In genomic region chr9:133151041-133151440, GRCh38 we compare ENCODE assay signal across 20 cellular contexts. TPM values are rescaled to one million over a fixed set of nuclear protein-coding genes. Genes with fewer than 3 reads are reported as not detected.
DNase-seq lines count a peak whose midpoint lies in the region; ATAC-seq, FAIRE-seq and TF ChIP-seq lines count a peak whose summit lies in the region.
"Had no signal": no experiment of that assay in that cellular context is flagged by ENCODE, and none has a peak within 500 bp of the region (broad histone marks: within the 10 kb centered on the region; RNA-seq: fewer than 3 reads in every experiment).

No MANE protein-coding gene starts in this region.

- H3K36me3 ChIP-seq in naive thymus-derived CD4-positive, alpha-beta T cell (ENCODE audit: control insufficient read depth in 2 of 3, insufficient read depth in 3 of 3, low read length in 3 of 3) = no peaks in the 10 kb centered on the region
- H3K36me3 ChIP-seq in spleen = peaks cover 0 to 28% (median 2%) of the 10 kb centered on the region in 6 donors
- H3K36me3 ChIP-seq: ascending aorta, thoracic aorta had no signal

- no peak overlapping the region for H3K4me3 Mint-ChIP-seq in stimulated activated naive CD8-positive, alpha-beta T cell treated with anti-CD3 and anti-CD28 coated beads, Interleukin-15, Interleukin-2, amounts not matched to agents 100 ng/mL and 50 ng/mL, for 24 hours
- H3K4me3 Mint-ChIP-seq in activated CD4-positive, alpha-beta memory T cell treated with anti-CD3 and anti-CD28 coated beads, Interleukin-2, amount 10 ng/mL, durations not matched to agents 7 days and 5 days = peak overlapping the region; percentile 20
- H3K4me3 Mint-ChIP-seq in naive thymus-derived CD4-positive, alpha-beta T cell = peak overlapping the region in 8 of 10 donors; percentile 10 to 83 (median 52)
- H3K4me3 Mint-ChIP-seq: GM23338; T-helper 2 cell treated with Interferon-gamma antibody and Interleukin-4, amounts not matched to agents 5 μg/mL and 100 μg/mL, for 36 hours had no signal

- 91 to 98% (median 94%) methylated on average over 6 of the region's 6 CpGs for WGBS in spleen, 5 donors

- TF ChIP-seq POLR2A in spleen (IDR thresholded peaks at IDR 0.05) = no peak

- H3K9me3 ChIP-seq in naive thymus-derived CD4-positive, alpha-beta T cell (ENCODE audit: control insufficient read depth in 2 of 3, low read length in 3 of 3) = no peaks in the 10 kb centered on the region
- no peaks in the 10 kb centered on the region for H3K9me3 ChIP-seq in spleen
- H3K9me3 ChIP-seq: ascending aorta, thoracic aorta had no signal

- peaks cover 24% of the 10 kb centered on the region for H3K4me1 Mint-ChIP-seq in stimulated activated naive CD8-positive, alpha-beta T cell treated with anti-CD3 and anti-CD28 coated beads, Interleukin-15, Interleukin-2, amounts not matched to agents 100 ng/mL and 50 ng/mL, for 24 hours (ENCODE audit: low read depth)
- peaks cover 22% of the 10 kb centered on the region for H3K4me1 Mint-ChIP-seq in activated CD4-positive, alpha-beta memory T cell treated with anti-CD3 and anti-CD28 coated beads, Interleukin-2, amount 10 ng/mL, durations not matched to agents 7 days and 5 days
- peaks cover 10 to 30% (median 20%) of the 10 kb centered on the region in 7 donors for H3K4me1 Mint-ChIP-seq in naive thymus-derived CD4-positive, alpha-beta T cell

- H3K27ac Mint-ChIP-seq in stimulated activated naive CD8-positive, alpha-beta T cell treated with anti-CD3 and anti-CD28 coated beads, Interleukin-15, Interleukin-2, amounts not matched to agents 100 ng/mL and 50 ng/mL, for 24 hours = peak overlapping the region; percentile 61
- H3K27ac Mint-ChIP-seq in activated CD4-positive, alpha-beta memory T cell treated with anti-CD3 and anti-CD28 coated beads, Interleukin-2, amount 10 ng/mL, durations not matched to agents 7 days and 5 days = no peak overlapping the region
- H3K27ac Mint-ChIP-seq in naive thymus-derived CD4-positive, alpha-beta T cell = peak overlapping the region in 7 of 9 donors; percentile 23 to 90 (median 69)
- H3K27ac Mint-ChIP-seq: GM23338 had no signal

- H3K27me3 Mint-ChIP-seq in stimulated activated naive CD8-positive, alpha-beta T cell treated with anti-CD3 and anti-CD28 coated beads, Interleukin-15, Interleukin-2, amounts not matched to agents 100 ng/mL and 50 ng/mL, for 24 hours = no peaks in the 10 kb centered on the region
- H3K27me3 Mint-ChIP-seq in activated CD4-positive, alpha-beta memory T cell treated with anti-CD3 and anti-CD28 coated beads, Interleukin-2, amount 10 ng/mL, durations not matched to agents 7 days and 5 days = no peaks in the 10 kb centered on the region
- no peaks in the 10 kb centered on the region for H3K27me3 Mint-ChIP-seq in naive thymus-derived CD4-positive, alpha-beta T cell

- intact Hi-C loops in naive thymus-derived CD4-positive, alpha-beta T cell (cut with micrococcal nuclease) = no loop called here
- intact Hi-C loops in spleen (cut with DNase I; ENCODE audit: low total_unique reads) = no loop called here

- DNase-seq in stimulated activated naive CD8-positive, alpha-beta T cell treated with anti-CD3 and anti-CD28 coated beads, Interleukin-15, Interleukin-2, amounts not matched to agents 100 U/mL and 50 U/mL, for 24 hours = no peak
- no peak for DNase-seq in activated CD4-positive, alpha-beta memory T cell treated with anti-CD3 and anti-CD28 coated beads, Interleukin-2, amount 10 ng/mL, durations not matched to agents 7 days and 5 days
- no peak for DNase-seq in naive thymus-derived CD4-positive, alpha-beta T cell
- DNase-seq in spleen (no peak), D721Med (ENCODE audit: insufficient read length, low spot score) (no peak), NCI-H1694 treated with DMSO at 0.1 percent for 48 hours (lab: John Stamatoyannopoulos, UW) (no peak)
- DNase-seq: activated CD4-positive, CD25-positive, alpha-beta regulatory T cell treated with anti-CD3 and anti-CD28 coated beads, Interleukin-2, amount 50 U/mL, for 72 hours; DMS79; NCI-H1930; NCI-H446; SHP77; stimulated activated CD4-positive, alpha-beta T cell treated with anti-CD3 and anti-CD28 coated beads, Interleukin-4, amount 100 ng/mL, for 1 hour had no signal

- H3K27me3 ChIP-seq in naive thymus-derived CD4-positive, alpha-beta T cell (ENCODE audit: control insufficient read depth in 2 of 2, insufficient read depth in 2 of 2, low read length in 2 of 2) = no peaks in the 10 kb centered on the region
- H3K27me3 ChIP-seq in spleen (replicated peaks in 1 of 7) = no peaks in the 10 kb centered on the region
- H3K27me3 ChIP-seq: ascending aorta had no signal

- no peak for ATAC-seq in stimulated activated naive CD8-positive, alpha-beta T cell treated with anti-CD3 and anti-CD28 coated beads, Interleukin-15, Interleukin-2, amounts not matched to agents 100 U/mL and 50 U/mL, for 24 hours
- ATAC-seq in naive thymus-derived CD4-positive, alpha-beta T cell = no peak
- no peak for ATAC-seq in HG03378 (IDR thresholded peaks at IDR 0.05; ENCODE audit: unreplicated experiment)
- ATAC-seq: GM23338 had no signal

- H3K4me1 ChIP-seq in naive thymus-derived CD4-positive, alpha-beta T cell (ENCODE audit: control insufficient read depth in 2 of 2, insufficient read depth in 2 of 2, low read length in 2 of 2) = peaks cover 19% of the 10 kb centered on the region in 2 donors
- H3K4me1 ChIP-seq in spleen = peaks cover 9 to 36% (median 26%) of the 10 kb centered on the region in 6 donors

- no peaks in the 10 kb centered on the region for H3K9me3 Mint-ChIP-seq in stimulated activated naive CD8-positive, alpha-beta T cell treated with anti-CD3 and anti-CD28 coated beads, Interleukin-15, Interleukin-2, amounts not matched to agents 100 ng/mL and 50 ng/mL, for 24 hours
- no peaks in the 10 kb centered on the region for H3K9me3 Mint-ChIP-seq in activated CD4-positive, alpha-beta memory T cell treated with anti-CD3 and anti-CD28 coated beads, Interleukin-2, amount 10 ng/mL, durations not matched to agents 7 days and 5 days
- H3K9me3 Mint-ChIP-seq in naive thymus-derived CD4-positive, alpha-beta T cell = no peaks in the 10 kb centered on the region
- H3K9me3 Mint-ChIP-seq: GM23338; T-helper 2 cell treated with Interferon-gamma antibody and Interleukin-4, amounts not matched to agents 5 μg/mL and 100 μg/mL, for 36 hours had no signal

- POLR2A ChIA-PET in activated CD4-positive, alpha-beta memory T cell treated with anti-CD3 and anti-CD28 coated beads, Interleukin-2, amount 10 ng/mL, durations not matched to agents 7 days and 5 days (lab: Charles Lee) = interaction anchor here (1.7 to 2.4 kb wide), 2 partner anchors 34 to 120 kb away, joined by 3 to 9 read pairs; partner anchors contain the start of gene GTF3C5
- POLR2A ChIA-PET in naive thymus-derived CD4-positive, alpha-beta T cell (lab: Charles Lee) = no interaction called here

- no peak overlapping the region for H3K4me3 ChIP-seq in naive thymus-derived CD4-positive, alpha-beta T cell (ENCODE audit: low read length)
- no peak overlapping the region for H3K4me3 ChIP-seq in spleen
- H3K4me3 ChIP-seq: ascending aorta, GM23338, thoracic aorta had no signal

- CTCF ChIA-PET in activated CD4-positive, alpha-beta memory T cell treated with anti-CD3 and anti-CD28 coated beads, Interleukin-2, amount 10 ng/mL, durations not matched to agents 7 days and 5 days (lab: Charles Lee) = interaction anchor here (8.9 kb wide), 1 partner anchor 18 kb away, joined by 190 read pairs; no protein-coding TSS in a partner anchor
- CTCF ChIA-PET in naive thymus-derived CD4-positive, alpha-beta T cell (lab: Charles Lee) = interaction anchor here (0.6 to 9.9 kb wide), 2 partner anchors 29 to 45 kb away, joined by 3 to 161 read pairs; no protein-coding TSS in a partner anchor

- H3K27ac ChIP-seq in naive thymus-derived CD4-positive, alpha-beta T cell (ENCODE audit: low read depth, low read length) = no peak overlapping the region
- no peak overlapping the region for H3K27ac ChIP-seq in spleen
- H3K27ac ChIP-seq: ascending aorta, thoracic aorta had no signal

- FAIRE-seq in D721Med (lab: Jason Lieb, UNC) = no peak

- H3K36me3 Mint-ChIP-seq in stimulated activated naive CD8-positive, alpha-beta T cell treated with anti-CD3 and anti-CD28 coated beads, Interleukin-15, Interleukin-2, amounts not matched to agents 100 ng/mL and 50 ng/mL, for 24 hours (ENCODE audit: low read depth) = peaks cover 11% of the 10 kb centered on the region
- peaks cover 9% of the 10 kb centered on the region for H3K36me3 Mint-ChIP-seq in activated CD4-positive, alpha-beta memory T cell treated with anti-CD3 and anti-CD28 coated beads, Interleukin-2, amount 10 ng/mL, durations not matched to agents 7 days and 5 days (ENCODE audit: low read depth)
- peaks cover 0 to 3% (median 0%) of the 10 kb centered on the region in 5 donors for H3K36me3 Mint-ChIP-seq in naive thymus-derived CD4-positive, alpha-beta T cell

- TF ChIP-seq CTCF in spleen (IDR thresholded peaks at IDR 0.05 in 8 of 11, conservative IDR thresholded peaks at IDR 0.05 in 3 of 11) (no peak), D721Med (IDR thresholded peaks at IDR 0.05; ENCODE audit: insufficient read depth, missing control alignments) (no peak)

RNA-seq across cellular contexts. Expression of gene GBGT1, which starts 12.7 kb away (rescaled TPM):
- 1 to 10 TPM; 2.5 to 3.9 TPM for total RNA-seq in activated CD4-positive, alpha-beta memory T cell treated with anti-CD3 and anti-CD28 coated beads, Interleukin-2, amount 10 ng/mL, durations not matched to agents 7 days and 5 days
- 10 to 100 TPM in 2 of 5 experiments, 1 to 10 TPM in 3; 3.4 to 14.8 (median 5.5) TPM for total RNA-seq in naive thymus-derived CD4-positive, alpha-beta T cell
- polyA plus RNA-seq in naive thymus-derived CD4-positive, alpha-beta T cell = under 1 TPM in 1 of 2 donors, not detected in 1; 0.14 TPM
- total RNA-seq in spleen = 10 to 100 TPM; 16.8 to 52.8 (median 31.2) TPM
- polyA plus RNA-seq in spleen = 10 to 100 TPM in 2 of 3 donors, 1 to 10 TPM in 1; 9.2 to 14.1 (median 10.7) TPM

RNA-seq across cellular contexts. Expression of gene RALGDS, which starts 30.0 kb away (rescaled TPM):
- 100 to 1,000 TPM; 113 to 123 TPM for total RNA-seq in activated CD4-positive, alpha-beta memory T cell treated with anti-CD3 and anti-CD28 coated beads, Interleukin-2, amount 10 ng/mL, durations not matched to agents 7 days and 5 days
- 100 to 1,000 TPM in 2 of 5 experiments, 10 to 100 TPM in 3; 73.9 to 123 (median 79.7) TPM for total RNA-seq in naive thymus-derived CD4-positive, alpha-beta T cell
- polyA plus RNA-seq in naive thymus-derived CD4-positive, alpha-beta T cell = 10 to 100 TPM; 17.8 to 35.7 TPM
- total RNA-seq in spleen = 10 to 100 TPM; 50.6 to 74.3 (median 60.3) TPM
- 10 to 100 TPM; 21.3 to 40.1 (median 27.2) TPM for polyA plus RNA-seq in spleen

RNA-seq across cellular contexts. Expression of gene OBP2B, which starts 58.0 kb away (rescaled TPM):
- not detected for total RNA-seq in activated CD4-positive, alpha-beta memory T cell treated with anti-CD3 and anti-CD28 coated beads, Interleukin-2, amount 10 ng/mL, durations not matched to agents 7 days and 5 days
- total RNA-seq in naive thymus-derived CD4-positive, alpha-beta T cell = not detected
- not detected for polyA plus RNA-seq in naive thymus-derived CD4-positive, alpha-beta T cell
- total RNA-seq in spleen = under 1 TPM in 1 of 7 donors, not detected in 6; 0.95 TPM
- under 1 TPM in 2 of 3 donors, not detected in 1; 0.16 to 0.38 TPM for polyA plus RNA-seq in spleen
- total RNA-seq: ascending aorta, GM23338, skeletal muscle tissue, thoracic aorta had no signal
- polyA plus RNA-seq: BJ, GM23338 had no signal
